In the genomic region with DNA sequence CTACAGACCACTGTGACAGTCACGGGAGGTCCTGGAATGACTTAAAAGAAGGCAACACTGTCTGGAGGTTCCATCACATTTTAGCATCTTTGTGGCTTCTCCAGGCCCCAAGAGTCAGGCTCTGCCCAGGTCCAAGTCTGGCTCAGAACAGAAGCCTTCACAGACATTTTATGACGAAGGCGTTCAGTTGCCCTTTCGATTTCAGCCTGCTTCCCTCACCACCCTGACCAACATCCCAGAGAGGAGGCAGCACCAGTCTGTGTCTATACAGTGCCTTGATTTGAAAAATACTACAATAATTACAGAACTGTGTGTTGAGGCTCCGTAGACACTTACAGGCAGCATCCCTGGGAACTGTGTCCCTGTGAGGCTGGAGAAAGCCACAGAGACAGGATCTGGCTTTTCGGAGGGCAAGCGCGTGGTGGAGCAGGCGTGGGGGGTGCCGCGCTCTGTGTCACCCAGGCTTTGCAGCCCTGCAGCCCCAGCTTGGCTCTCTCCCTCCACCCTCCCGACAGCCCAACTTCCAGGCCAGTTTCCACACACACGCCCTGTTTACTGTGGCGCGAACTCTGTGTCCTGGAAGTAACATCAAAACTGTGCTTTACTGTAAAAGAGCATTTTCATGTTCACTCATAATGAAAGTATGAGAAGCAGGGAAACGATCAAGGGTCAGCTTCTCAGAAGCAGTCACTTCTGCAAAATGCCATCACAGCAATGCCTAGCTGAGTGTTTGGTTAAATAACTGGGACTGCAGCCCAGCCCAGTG, we compare ENCODE assay signal across 15 cellular contexts.
DNase-seq lines count a peak whose midpoint lies in the region; ATAC-seq and TF ChIP-seq lines count a peak whose summit lies in the region.
"Had no signal": no experiment of that assay in that cellular context is flagged by ENCODE, and none has a peak within 500 bp of the region (broad histone marks: within the 10 kb centered on the region; RNA-seq: fewer than 3 reads in every experiment).

No MANE protein-coding gene starts in this region.

- no peak for TF ChIP-seq EP300 in esophagus muscularis mucosa (IDR thresholded peaks at IDR 0.05)

- H3K4me3 ChIP-seq in aorta (ENCODE audit: low read length in 2 of 2) (no peak overlapping the region), esophagus muscularis mucosa (no peak overlapping the region)
- H3K4me3 ChIP-seq: HAP-1 had no signal

- TF ChIP-seq CTCF in esophagus muscularis mucosa (IDR thresholded peaks at IDR 0.05): no peak

- peak; percentile 16 for DNase-seq in germinal center (ENCODE audit: low spot score)
- DNase-seq in aorta: no peak
- DNase-seq in occipital lobe (lab: John Stamatoyannopoulos, UW): no peak
- DNase-seq in esophagus muscularis mucosa (ENCODE audit: extremely low spot score): no peak
- DNase-seq in activated CD4-positive, alpha-beta T cell treated with anti-CD3 and anti-CD28 coated beads, Interleukin-2, amount 50 U/mL, for 1 hour: no peak
- DNase-seq: activated T-cell treated with anti-CD3 and anti-CD28 coated beads, Interleukin-2, amount 50 U/mL, for 24 hours; anterior cingulate cortex; left ventricle myocardium superior; NCI-H226; stimulated activated CD4-positive, alpha-beta T cell treated with anti-CD3 and anti-CD28 coated beads, Interleukin-4, amount 100 ng/mL, for 1 hour had no signal

- H3K9me3 ChIP-seq in aorta (ENCODE audit: control insufficient read depth, low read length) (no peaks in the 10 kb centered on the region), esophagus muscularis mucosa (no peaks in the 10 kb centered on the region)
- H3K9me3 ChIP-seq: HAP-1 had no signal

- peak; percentile 65 for ATAC-seq in GM19351 (IDR thresholded peaks at IDR 0.05; ENCODE audit: unreplicated experiment)
- peak; percentile 55 for ATAC-seq in HG03103 (IDR thresholded peaks at IDR 0.05; ENCODE audit: low read depth, unreplicated experiment)
- peak; percentile 19 for ATAC-seq in aorta (ENCODE audit: low FRiP score)
- ATAC-seq: left ventricle myocardium superior had no signal

- no peak for TF ChIP-seq POLR2A in esophagus muscularis mucosa (IDR thresholded peaks at IDR 0.05; ENCODE audit: low read depth)

- H3K27ac ChIP-seq in aorta (ENCODE audit: low read depth in 1 of 2, low read length in 2 of 2) (no peak overlapping the region), esophagus muscularis mucosa (replicated peaks in 1 of 4) (no peak overlapping the region)
- H3K27ac ChIP-seq: parathyroid adenoma, VCaP had no signal

- intact Hi-C loops in aorta (cut with DNase I) (no loop called here), esophagus muscularis mucosa (cut with DNase I) (no loop called here)

- H3K27me3 ChIP-seq in aorta (ENCODE audit: control insufficient read depth in 1 of 2, insufficient read depth in 2 of 2, low read length in 1 of 2) (no peaks in the 10 kb centered on the region), esophagus muscularis mucosa (peaks cover 0 to 42% (median 0%) of the 10 kb centered on the region in 4 donors)

- 86 to 89% methylated on average over 16 of the region's 16 CpGs for WGBS in aorta, 2 donors
- 88% methylated on average over 16 of the region's 16 CpGs for WGBS in esophagus muscularis mucosa

- H3K36me3 ChIP-seq in aorta (ENCODE audit: control insufficient read depth in 1 of 2, insufficient read depth in 2 of 2, low read length in 1 of 2) (no peaks in the 10 kb centered on the region), esophagus muscularis mucosa (no peaks in the 10 kb centered on the region)
- H3K36me3 ChIP-seq: HAP-1 had no signal

- H3K4me1 ChIP-seq in aorta (ENCODE audit: control insufficient read depth in 1 of 2, insufficient read depth in 2 of 2, low read length in 2 of 2) (no peaks in the 10 kb centered on the region), esophagus muscularis mucosa (no peaks in the 10 kb centered on the region)
- H3K4me1 ChIP-seq: HAP-1, parathyroid adenoma had no signal
